ENCODE assay signal across 1 cellular context in genomic region chr3:134419214-134419965, GRCh38.
TF ChIP-seq lines count a peak whose summit lies in the region.

No MANE protein-coding gene starts in this region.

TF ChIP-seq in HepG2, 621 proteins besides CTCF, POLR2A, EP300 and RAD21 (continued from another document and continues in another):
- TF ChIP-seq MTERF4 (CRISPR knock-in tag; IDR thresholded peaks at IDR 0.05) (no peak), ZNF563 (CRISPR knock-in tag; IDR thresholded peaks at IDR 0.05) (no peak), ZNF335 (CRISPR knock-in tag; IDR thresholded peaks at IDR 0.05) (no peak; the same call in 1 of the 2 replicates), ZKSCAN8 (CRISPR knock-in tag; IDR thresholded peaks at IDR 0.05; ENCODE audit: borderline replicate concordance) (no peak), PCBP2 (optimal IDR thresholded peaks at IDR 0.05; ENCODE audit: low read depth, low read length, poor library complexity, severe bottlenecking) (no peak), ZNF674 (CRISPR knock-in tag; IDR thresholded peaks at IDR 0.05; ENCODE audit: low read depth) (no peak), SALL1 (CRISPR knock-in tag; IDR thresholded peaks at IDR 0.05) (peak; percentile 75), ETV6 (CRISPR knock-in tag; conservative IDR thresholded peaks at IDR 0.05) (no peak), NR2F2 (IDR thresholded peaks at IDR 0.05; ENCODE audit: borderline replicate concordance, low read depth) (0 out of 2 replicates have a peak, but pooled peaks have one; percentile 16), KLF6 (CRISPR knock-in tag; IDR thresholded peaks at IDR 0.05) (0 out of 2 replicates have a peak, but pooled peaks have one; percentile 32), PAF1 (CRISPR knock-in tag; IDR thresholded peaks at IDR 0.05) (no peak), MEIS2 (CRISPR knock-in tag; IDR thresholded peaks at IDR 0.05) (no peak), ZNF333 (CRISPR knock-in tag; IDR thresholded peaks at IDR 0.05; ENCODE audit: borderline replicate concordance) (no peak), GFI1 (CRISPR knock-in tag; IDR thresholded peaks at IDR 0.05; ENCODE audit: borderline replicate concordance) (0 out of 2 replicates have a peak, but pooled peaks have one; percentile 41), ZNF740 (CRISPR knock-in tag; IDR thresholded peaks at IDR 0.05) (no peak), ZNF691 (CRISPR knock-in tag; IDR thresholded peaks at IDR 0.05; ENCODE audit: borderline replicate concordance, low read depth) (no peak), HMG20B (CRISPR knock-in tag; conservative IDR thresholded peaks at IDR 0.05) (peak; percentile 58; the same call in 1 of the 2 replicates), ZSCAN30 (CRISPR knock-in tag; IDR thresholded peaks at IDR 0.05) (no peak), ZNF615 (CRISPR knock-in tag; IDR thresholded peaks at IDR 0.05; ENCODE audit: borderline replicate concordance) (no peak), ZNF780A (CRISPR knock-in tag; IDR thresholded peaks at IDR 0.05) (no peak), ARID2 (CRISPR knock-in tag; IDR thresholded peaks at IDR 0.05; ENCODE audit: borderline replicate concordance) (no peak), ZNF777 (CRISPR knock-in tag; IDR thresholded peaks at IDR 0.05) (no peak), SRF (IDR thresholded peaks at IDR 0.05; ENCODE audit: low read depth, low read length) (no peak), ZNF768 (CRISPR knock-in tag; IDR thresholded peaks at IDR 0.05) (no peak), NPAS2 (CRISPR knock-in tag; IDR thresholded peaks at IDR 0.05; ENCODE audit: borderline replicate concordance) (no peak), ZNF20 (CRISPR knock-in tag; IDR thresholded peaks at IDR 0.05) (no peak), ZNF839 (CRISPR knock-in tag; IDR thresholded peaks at IDR 0.05; ENCODE audit: borderline replicate concordance) (no peak), ZBTB34 (CRISPR knock-in tag; IDR thresholded peaks at IDR 0.05) (peak; percentile 84), NCOA2 (CRISPR knock-in tag; IDR thresholded peaks at IDR 0.05) (peak; percentile 86), ATF1 (CRISPR knock-in tag; IDR thresholded peaks at IDR 0.05) (0 out of 2 replicates have a peak, but pooled peaks have one; percentile 41), ZNF772 (CRISPR knock-in tag; IDR thresholded peaks at IDR 0.05) (no peak), TAF15 (IDR thresholded peaks at IDR 0.05; ENCODE audit: low read depth, low read length, poor library complexity, severe bottlenecking) (no peak), SUZ12 (IDR thresholded peaks at IDR 0.05; ENCODE audit: low read depth, low read length) (no peak), THYN1 (CRISPR knock-in tag; IDR thresholded peaks at IDR 0.05; ENCODE audit: borderline replicate concordance, low read depth) (no peak), RXRA (CRISPR knock-in tag; IDR thresholded peaks at IDR 0.05) (peak; percentile 83), PBX2 (CRISPR knock-in tag; IDR thresholded peaks at IDR 0.05) (no peak), ZBTB3 (CRISPR knock-in tag; IDR thresholded peaks at IDR 0.05; ENCODE audit: borderline replicate concordance, low read depth) (no peak), BCL6 (CRISPR knock-in tag; IDR thresholded peaks at IDR 0.05) (peak; percentile 69)
- TF ChIP-seq, protein P1, sequence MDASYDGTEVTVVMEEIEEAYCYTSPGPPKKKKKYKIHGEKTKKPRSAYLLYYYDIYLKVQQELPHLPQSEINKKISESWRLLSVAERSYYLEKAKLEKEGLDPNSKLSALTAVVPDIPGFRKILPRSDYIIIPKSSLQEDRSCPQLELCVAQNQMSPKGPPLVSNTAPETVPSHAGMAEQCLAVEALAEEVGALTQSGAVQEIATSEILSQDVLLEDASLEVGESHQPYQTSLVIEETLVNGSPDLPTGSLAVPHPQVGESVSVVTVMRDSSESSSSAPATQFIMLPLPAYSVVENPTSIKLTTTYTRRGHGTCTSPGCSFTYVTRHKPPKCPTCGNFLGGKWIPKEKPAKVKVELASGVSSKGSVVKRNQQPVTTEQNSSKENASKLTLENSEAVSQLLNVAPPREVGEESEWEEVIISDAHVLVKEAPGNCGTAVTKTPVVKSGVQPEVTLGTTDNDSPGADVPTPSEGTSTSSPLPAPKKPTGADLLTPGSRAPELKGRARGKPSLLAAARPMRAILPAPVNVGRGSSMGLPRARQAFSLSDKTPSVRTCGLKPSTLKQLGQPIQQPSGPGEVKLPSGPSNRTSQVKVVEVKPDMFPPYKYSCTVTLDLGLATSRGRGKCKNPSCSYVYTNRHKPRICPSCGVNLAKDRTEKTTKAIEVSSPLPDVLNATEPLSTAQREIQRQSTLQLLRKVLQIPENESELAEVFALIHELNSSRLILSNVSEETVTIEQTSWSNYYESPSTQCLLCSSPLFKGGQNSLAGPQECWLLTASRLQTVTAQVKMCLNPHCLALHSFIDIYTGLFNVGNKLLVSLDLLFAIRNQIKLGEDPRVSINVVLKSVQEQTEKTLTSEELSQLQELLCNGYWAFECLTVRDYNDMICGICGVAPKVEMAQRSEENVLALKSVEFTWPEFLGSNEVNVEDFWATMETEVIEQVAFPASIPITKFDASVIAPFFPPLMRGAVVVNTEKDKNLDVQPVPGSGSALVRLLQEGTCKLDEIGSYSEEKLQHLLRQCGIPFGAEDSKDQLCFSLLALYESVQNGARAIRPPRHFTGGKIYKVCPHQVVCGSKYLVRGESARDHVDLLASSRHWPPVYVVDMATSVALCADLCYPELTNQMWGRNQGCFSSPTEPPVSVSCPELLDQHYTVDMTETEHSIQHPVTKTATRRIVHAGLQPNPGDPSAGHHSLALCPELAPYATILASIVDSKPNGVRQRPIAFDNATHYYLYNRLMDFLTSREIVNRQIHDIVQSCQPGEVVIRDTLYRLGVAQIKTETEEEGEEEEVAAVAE (CRISPR knock-in tag; IDR thresholded peaks at IDR 0.05; ENCODE audit: borderline replicate concordance) = no peak
- TF ChIP-seq, protein P2, sequence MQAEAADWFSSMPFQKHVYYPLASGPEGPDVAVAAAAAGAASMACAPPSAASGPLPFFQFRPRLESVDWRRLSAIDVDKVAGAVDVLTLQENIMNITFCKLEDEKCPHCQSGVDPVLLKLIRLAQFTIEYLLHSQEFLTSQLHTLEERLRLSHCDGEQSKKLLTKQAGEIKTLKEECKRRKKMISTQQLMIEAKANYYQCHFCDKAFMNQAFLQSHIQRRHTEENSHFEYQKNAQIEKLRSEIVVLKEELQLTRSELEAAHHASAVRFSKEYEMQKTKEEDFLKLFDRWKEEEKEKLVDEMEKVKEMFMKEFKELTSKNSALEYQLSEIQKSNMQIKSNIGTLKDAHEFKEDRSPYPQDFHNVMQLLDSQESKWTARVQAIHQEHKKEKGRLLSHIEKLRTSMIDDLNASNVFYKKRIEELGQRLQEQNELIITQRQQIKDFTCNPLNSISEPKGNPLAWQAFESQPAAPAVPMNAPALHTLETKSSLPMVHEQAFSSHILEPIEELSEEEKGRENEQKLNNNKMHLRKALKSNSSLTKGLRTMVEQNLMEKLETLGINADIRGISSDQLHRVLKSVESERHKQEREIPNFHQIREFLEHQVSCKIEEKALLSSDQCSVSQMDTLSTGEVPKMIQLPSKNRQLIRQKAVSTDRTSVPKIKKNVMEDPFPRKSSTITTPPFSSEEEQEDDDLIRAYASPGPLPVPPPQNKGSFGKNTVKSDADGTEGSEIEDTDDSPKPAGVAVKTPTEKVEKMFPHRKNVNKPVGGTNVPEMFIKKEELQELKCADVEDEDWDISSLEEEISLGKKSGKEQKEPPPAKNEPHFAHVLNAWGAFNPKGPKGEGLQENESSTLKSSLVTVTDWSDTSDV (CRISPR knock-in tag; IDR thresholded peaks at IDR 0.05) = no peak
- TF ChIP-seq, protein P3, sequence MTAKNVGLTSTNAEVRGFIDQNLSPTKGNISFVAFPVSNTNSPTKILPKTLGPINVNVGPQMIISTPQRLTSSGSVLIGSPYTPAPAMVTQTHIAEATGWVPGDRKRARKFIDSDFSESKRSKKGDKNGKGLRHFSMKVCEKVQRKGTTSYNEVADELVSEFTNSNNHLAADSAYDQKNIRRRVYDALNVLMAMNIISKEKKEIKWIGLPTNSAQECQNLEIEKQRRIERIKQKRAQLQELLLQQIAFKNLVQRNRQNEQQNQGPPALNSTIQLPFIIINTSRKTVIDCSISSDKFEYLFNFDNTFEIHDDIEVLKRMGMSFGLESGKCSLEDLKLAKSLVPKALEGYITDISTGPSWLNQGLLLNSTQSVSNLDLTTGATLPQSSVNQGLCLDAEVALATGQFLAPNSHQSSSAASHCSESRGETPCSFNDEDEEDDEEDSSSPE (CRISPR knock-in tag; IDR thresholded peaks at IDR 0.05) = no peak
- TF ChIP-seq, protein P4, sequence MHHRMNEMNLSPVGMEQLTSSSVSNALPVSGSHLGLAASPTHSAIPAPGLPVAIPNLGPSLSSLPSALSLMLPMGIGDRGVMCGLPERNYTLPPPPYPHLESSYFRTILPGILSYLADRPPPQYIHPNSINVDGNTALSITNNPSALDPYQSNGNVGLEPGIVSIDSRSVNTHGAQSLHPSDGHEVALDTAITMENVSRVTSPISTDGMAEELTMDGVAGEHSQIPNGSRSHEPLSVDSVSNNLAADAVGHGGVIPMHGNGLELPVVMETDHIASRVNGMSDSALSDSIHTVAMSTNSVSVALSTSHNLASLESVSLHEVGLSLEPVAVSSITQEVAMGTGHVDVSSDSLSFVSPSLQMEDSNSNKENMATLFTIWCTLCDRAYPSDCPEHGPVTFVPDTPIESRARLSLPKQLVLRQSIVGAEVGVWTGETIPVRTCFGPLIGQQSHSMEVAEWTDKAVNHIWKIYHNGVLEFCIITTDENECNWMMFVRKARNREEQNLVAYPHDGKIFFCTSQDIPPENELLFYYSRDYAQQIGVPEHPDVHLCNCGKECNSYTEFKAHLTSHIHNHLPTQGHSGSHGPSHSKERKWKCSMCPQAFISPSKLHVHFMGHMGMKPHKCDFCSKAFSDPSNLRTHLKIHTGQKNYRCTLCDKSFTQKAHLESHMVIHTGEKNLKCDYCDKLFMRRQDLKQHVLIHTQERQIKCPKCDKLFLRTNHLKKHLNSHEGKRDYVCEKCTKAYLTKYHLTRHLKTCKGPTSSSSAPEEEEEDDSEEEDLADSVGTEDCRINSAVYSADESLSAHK (CRISPR knock-in tag; IDR thresholded peaks at IDR 0.05; ENCODE audit: borderline replicate concordance) = no peak
- TF ChIP-seq, protein P5, sequence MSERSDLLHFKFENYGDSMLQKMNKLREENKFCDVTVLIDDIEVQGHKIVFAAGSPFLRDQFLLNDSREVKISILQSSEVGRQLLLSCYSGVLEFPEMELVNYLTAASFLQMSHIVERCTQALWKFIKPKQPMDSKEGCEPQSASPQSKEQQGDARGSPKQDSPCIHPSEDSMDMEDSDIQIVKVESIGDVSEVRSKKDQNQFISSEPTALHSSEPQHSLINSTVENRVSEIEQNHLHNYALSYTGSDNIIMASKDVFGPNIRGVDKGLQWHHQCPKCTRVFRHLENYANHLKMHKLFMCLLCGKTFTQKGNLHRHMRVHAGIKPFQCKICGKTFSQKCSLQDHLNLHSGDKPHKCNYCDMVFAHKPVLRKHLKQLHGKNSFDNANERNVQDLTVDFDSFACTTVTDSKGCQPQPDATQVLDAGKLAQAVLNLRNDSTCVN (CRISPR knock-in tag; IDR thresholded peaks at IDR 0.05; ENCODE audit: borderline replicate concordance) = peak; percentile 75; the same call in 1 of the 2 replicates
- TF ChIP-seq, protein P6, sequence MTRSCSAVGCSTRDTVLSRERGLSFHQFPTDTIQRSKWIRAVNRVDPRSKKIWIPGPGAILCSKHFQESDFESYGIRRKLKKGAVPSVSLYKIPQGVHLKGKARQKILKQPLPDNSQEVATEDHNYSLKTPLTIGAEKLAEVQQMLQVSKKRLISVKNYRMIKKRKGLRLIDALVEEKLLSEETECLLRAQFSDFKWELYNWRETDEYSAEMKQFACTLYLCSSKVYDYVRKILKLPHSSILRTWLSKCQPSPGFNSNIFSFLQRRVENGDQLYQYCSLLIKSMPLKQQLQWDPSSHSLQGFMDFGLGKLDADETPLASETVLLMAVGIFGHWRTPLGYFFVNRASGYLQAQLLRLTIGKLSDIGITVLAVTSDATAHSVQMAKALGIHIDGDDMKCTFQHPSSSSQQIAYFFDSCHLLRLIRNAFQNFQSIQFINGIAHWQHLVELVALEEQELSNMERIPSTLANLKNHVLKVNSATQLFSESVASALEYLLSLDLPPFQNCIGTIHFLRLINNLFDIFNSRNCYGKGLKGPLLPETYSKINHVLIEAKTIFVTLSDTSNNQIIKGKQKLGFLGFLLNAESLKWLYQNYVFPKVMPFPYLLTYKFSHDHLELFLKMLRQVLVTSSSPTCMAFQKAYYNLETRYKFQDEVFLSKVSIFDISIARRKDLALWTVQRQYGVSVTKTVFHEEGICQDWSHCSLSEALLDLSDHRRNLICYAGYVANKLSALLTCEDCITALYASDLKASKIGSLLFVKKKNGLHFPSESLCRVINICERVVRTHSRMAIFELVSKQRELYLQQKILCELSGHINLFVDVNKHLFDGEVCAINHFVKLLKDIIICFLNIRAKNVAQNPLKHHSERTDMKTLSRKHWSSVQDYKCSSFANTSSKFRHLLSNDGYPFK (CRISPR knock-in tag; IDR thresholded peaks at IDR 0.05; ENCODE audit: borderline replicate concordance) = no peak
